8 cellular contexts compared by ENCODE assay signal in the genomic region with DNA sequence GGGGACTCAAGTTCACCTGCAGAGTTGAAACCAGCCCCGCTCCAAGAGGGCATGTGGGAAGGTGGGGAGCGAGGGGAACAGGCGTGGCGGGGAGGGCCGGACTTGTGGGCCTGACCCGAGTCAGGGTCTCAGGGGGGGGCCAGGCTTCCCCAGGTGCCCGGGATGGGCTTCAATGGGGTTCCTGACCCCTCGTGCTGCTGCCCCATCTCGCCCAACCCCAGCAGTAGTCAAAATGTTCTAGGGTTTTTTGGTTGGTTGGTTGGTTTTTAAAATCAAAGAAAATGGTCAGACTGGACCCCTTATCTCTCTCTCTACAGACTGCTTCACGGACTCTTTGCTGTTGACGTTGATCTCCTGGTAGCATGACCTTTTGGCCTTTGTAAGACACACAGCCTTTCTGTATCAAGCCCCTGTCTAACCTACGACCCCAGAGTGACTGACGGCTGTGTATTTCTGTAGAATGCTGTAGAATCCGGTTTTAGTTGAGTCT.
A peak's percentile ranks its signal among the peaks of the same experiment; 100 is the strongest.
DNase-seq lines count a peak whose midpoint lies in the region; ATAC-seq and TF ChIP-seq lines count a peak whose summit lies in the region.

No MANE protein-coding gene starts in this region.

- H3K4me1 ChIP-seq in GM23248 (ENCODE audit: insufficient read depth): peaks cover 9% of the 10 kb centered on the region; the same call in 1 of the 2 replicates
- peaks cover 0 to 21% (median 15%) of the 10 kb centered on the region in 4 donors for H3K4me1 ChIP-seq in sigmoid colon

- no peak for TF ChIP-seq EP300 in sigmoid colon (IDR thresholded peaks at IDR 0.05)

- peak overlapping the region; percentile 88 for H3K4me2 ChIP-seq in GM23248 (ENCODE audit: unreplicated experiment)

- H3K4me3 Mint-ChIP-seq in glutamatergic neuron (ENCODE audit: unreplicated experiment): peak overlapping the region; percentile 40

- H3K4me3 ChIP-seq in GM23248 (peak overlapping the region; percentile 78), sigmoid colon (peak overlapping the region in 2 of 4 donors; percentile 46 to 52)

- H3K4me1 Mint-ChIP-seq in glutamatergic neuron (ENCODE audit: low read depth, unreplicated experiment): peaks cover 21% of the 10 kb centered on the region

- ATAC-seq in GM21737 (IDR thresholded peaks at IDR 0.05; ENCODE audit: unreplicated experiment): no peak

- intact Hi-C loops in sigmoid colon (cut with DNase I): loop anchor here (2.0 kb wide), 1 partner anchor 411 kb away; no protein-coding TSS in a partner anchor

- 66 to 74% methylated on average over 14 of the region's 14 CpGs for WGBS in GM23248 (ENCODE audit: low coverage in 1 of 2, low lambda C conversion rate in 2 of 2, missing lambda C conversion rate in 2 of 2), 2 experiments
- WGBS in sigmoid colon, 2 donors: 72 to 78% methylated on average over 14 of the region's 14 CpGs

- DNase-seq in GM23248 (no peak), glutamatergic neuron (peak; percentile 16), sigmoid colon (peak; percentile 64), GM03348 (ENCODE audit: low spot score) (no peak), putamen (ENCODE audit: low spot score) (no peak), dermis blood vessel endothelial cell (no peak)

- H3F3A ChIP-seq in GM23248 (ENCODE audit: insufficient read depth): peaks cover 15% of the 10 kb centered on the region; the same call in 1 of the 2 replicates

- H3K27ac ChIP-seq in GM23248 (peak overlapping the region; percentile 81), VCaP (peak overlapping the region; percentile 69; the same call in 1 of the 2 replicates), sigmoid colon (peak overlapping the region in 3 of 4 donors; percentile 68 to 75 (median 74))

- H3K27me3 ChIP-seq in GM23248 (replicated peaks; ENCODE audit: insufficient read depth): no peaks in the 10 kb centered on the region
- H3K27me3 ChIP-seq in sigmoid colon: no peaks in the 10 kb centered on the region

- peaks cover 23% of the 10 kb centered on the region for H3K27me3 Mint-ChIP-seq in glutamatergic neuron (ENCODE audit: unreplicated experiment)

- no peaks in the 10 kb centered on the region for H4K20me1 ChIP-seq in GM23248 (ENCODE audit: insufficient read depth)

- peaks cover 17% of the 10 kb centered on the region for H3K9me3 Mint-ChIP-seq in glutamatergic neuron (ENCODE audit: unreplicated experiment)

- in situ Hi-C loops in GM23248 (cut with MboI): loop anchor here (25.0 kb wide), 1 partner anchor 869 kb away; a partner anchor contains a TSS

- no peaks in the 10 kb centered on the region for H3K36me3 ChIP-seq in GM23248 (ENCODE audit: low read depth)
- H3K36me3 ChIP-seq in sigmoid colon: peaks cover 0 to 17% (median 0%) of the 10 kb centered on the region in 4 donors

- peak overlapping the region; percentile 88 for H3K9ac ChIP-seq in GM23248

- H3K27ac Mint-ChIP-seq in glutamatergic neuron (ENCODE audit: unreplicated experiment): peak overlapping the region; percentile 91

- peak overlapping the region; percentile 86 for H2AFZ ChIP-seq in GM23248

- H3K36me3 Mint-ChIP-seq in glutamatergic neuron (ENCODE audit: unreplicated experiment): peaks cover 9% of the 10 kb centered on the region

- TF ChIP-seq CTCF in VCaP (conservative IDR thresholded peaks at IDR 0.05) (no peak), glutamatergic neuron (IDR thresholded peaks at IDR 0.05; ENCODE audit: partially characterized antibody, unreplicated experiment) (no peak), sigmoid colon (IDR thresholded peaks at IDR 0.05) (no peak)

- H3K9me3 ChIP-seq in GM23248 (ENCODE audit: low read depth) (no peaks in the 10 kb centered on the region), sigmoid colon (no peaks in the 10 kb centered on the region)

- no peaks in the 10 kb centered on the region for H3K79me2 ChIP-seq in GM23248 (ENCODE audit: insufficient read depth)

- TF ChIP-seq POLR2A in sigmoid colon (IDR thresholded peaks at IDR 0.05): no peak

- no peaks in the 10 kb centered on the region for H3K9me2 ChIP-seq in GM23248 (ENCODE audit: insufficient read depth)

Comparison
In these comparisons a context has a peak if more than half of its experiments do, and no peak if none do; other contexts are left out.
1. DNase-seq: peak in glutamatergic neuron (single experiment) and sigmoid colon (single experiment); none in GM23248 (single experiment), GM03348 (single experiment), putamen (single experiment) and dermis blood vessel endothelial cell (single experiment).
2. Peak in every context shown above with its lines, with median percentiles within 50 percentile points of each other: H3K27ac ChIP-seq.